ENCODE assay signal across 10 cellular contexts in the genomic region with DNA sequence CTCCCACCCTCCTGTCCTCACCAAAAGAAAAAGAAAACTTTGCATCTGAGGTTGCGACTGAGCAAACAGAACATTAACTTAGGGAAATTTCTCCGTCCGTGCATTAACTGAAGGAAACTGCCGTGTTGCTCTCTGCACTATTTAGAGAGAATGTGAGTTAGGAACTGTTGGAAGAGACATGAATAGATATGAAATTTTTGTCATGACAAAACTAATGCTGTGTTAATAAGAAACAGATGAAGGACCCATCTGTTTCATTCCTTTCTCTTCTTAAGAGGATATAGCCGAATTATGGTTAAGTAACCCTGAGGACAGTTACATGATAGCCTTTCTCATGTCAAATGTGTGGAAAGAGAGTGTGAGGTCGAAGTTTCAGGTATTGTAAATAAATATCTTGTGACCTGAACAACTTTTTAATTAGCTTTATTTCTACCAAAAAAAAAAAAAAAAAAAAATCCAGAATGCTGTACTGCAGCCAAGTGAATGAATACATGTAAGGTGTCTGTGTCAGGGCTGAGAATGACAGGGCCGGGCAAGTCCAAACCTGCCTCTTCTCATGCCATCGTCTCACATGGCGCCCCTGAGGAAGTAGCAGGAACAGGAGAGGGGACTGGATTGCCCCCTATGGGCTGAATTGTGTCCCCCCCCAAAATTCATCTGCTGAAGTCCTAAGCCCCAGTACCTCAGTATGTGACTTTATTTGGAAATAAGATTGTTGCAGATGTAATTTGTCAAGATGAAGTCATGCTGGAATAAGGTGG. TPM values are rescaled to one million over a fixed set of nuclear protein-coding genes. Genes with fewer than 3 reads are reported as not detected.
DNase-seq lines count a peak whose midpoint lies in the region; ATAC-seq, FAIRE-seq and TF ChIP-seq lines count a peak whose summit lies in the region.
"Had no signal": no experiment of that assay in that cellular context is flagged by ENCODE, and none has a peak within 500 bp of the region (broad histone marks: within the 10 kb centered on the region; RNA-seq: fewer than 3 reads in every experiment).

No MANE protein-coding gene starts in this region.

- no peak overlapping the region for H3K56ac ChIP-seq in mesendoderm (ENCODE audit: low read length)

- no peak overlapping the region for H3K27ac ChIP-seq in mesendoderm (ENCODE audit: low read depth, low read length)
- H3K27ac ChIP-seq in pancreas: no peak overlapping the region
- no peak overlapping the region for H3K27ac ChIP-seq in upper lobe of right lung
- no peak overlapping the region for H3K27ac ChIP-seq in small intestine (ENCODE audit: low read depth in 1 of 2, low read length in 1 of 2)

- no peak overlapping the region for H4K5ac ChIP-seq in mesendoderm (ENCODE audit: low read length)

- H3K4ac ChIP-seq in mesendoderm (ENCODE audit: low read depth, low read length): peak overlapping the region; percentile 70

- H3K4me1 ChIP-seq in mesendoderm (ENCODE audit: control insufficient read depth, low read depth, low read length) (peaks cover 2% of the 10 kb centered on the region), pancreas (no peaks in the 10 kb centered on the region), upper lobe of right lung (no peaks in the 10 kb centered on the region), small intestine (ENCODE audit: control insufficient read depth in 2 of 2, insufficient read depth in 1 of 2, low read depth in 1 of 2, low read length in 1 of 2) (no peaks in the 10 kb centered on the region)

- H3K79me1 ChIP-seq in mesendoderm (ENCODE audit: low read length): no peaks in the 10 kb centered on the region

- H3K79me2 ChIP-seq in mesendoderm (ENCODE audit: control insufficient read depth, insufficient read depth, low read length): no peaks in the 10 kb centered on the region

- TF ChIP-seq CTCF in pancreas (IDR thresholded peaks at IDR 0.05): no peak
- TF ChIP-seq CTCF in upper lobe of right lung (IDR thresholded peaks at IDR 0.05): no peak

- H3K9ac ChIP-seq in mesendoderm (ENCODE audit: low read length): no peak overlapping the region

- ATAC-seq in pancreas: no peak
- no peak for ATAC-seq in upper lobe of right lung

- no peaks in the 10 kb centered on the region for H3K9me3 ChIP-seq in pancreas
- no peaks in the 10 kb centered on the region for H3K9me3 ChIP-seq in upper lobe of right lung
- H3K9me3 ChIP-seq in small intestine (ENCODE audit: control insufficient read depth, low read depth): no peaks in the 10 kb centered on the region

- intact Hi-C loops in pancreas (cut with DNase I) (no loop called here), upper lobe of right lung (cut with DNase I) (no loop called here)

- no peak overlapping the region for H2BK15ac ChIP-seq in mesendoderm (replicated peaks; ENCODE audit: low read depth)

- H3K4me3 ChIP-seq in mesendoderm (ENCODE audit: low read length) (no peak overlapping the region), pancreas (no peak overlapping the region), upper lobe of right lung (no peak overlapping the region), small intestine (ENCODE audit: low read depth in 1 of 2, low read length in 2 of 2) (no peak overlapping the region)

- H2BK5ac ChIP-seq in mesendoderm (ENCODE audit: low read length): no peak overlapping the region

- H3K23ac ChIP-seq in mesendoderm (ENCODE audit: low read length): no peak overlapping the region

- no peak for FAIRE-seq in pancreas (lab: Jason Lieb, UNC)
- no peak for FAIRE-seq in small intestine (lab: Jason Lieb, UNC)

- no peak overlapping the region for H3K4me2 ChIP-seq in mesendoderm (ENCODE audit: low read length)

- H4K8ac ChIP-seq in mesendoderm (ENCODE audit: low read depth, low read length): no peak overlapping the region

- no peak overlapping the region for H3K18ac ChIP-seq in mesendoderm (ENCODE audit: low read length)

- in situ Hi-C loops in KBM-7 (cut with MboI; ENCODE audit: low pct_unique_long_range_greater_than_20kb, low sequenced_read_pairs): no loop called here

- H3K36me3 ChIP-seq in mesendoderm (ENCODE audit: control insufficient read depth, insufficient read depth, low read length): no peaks in the 10 kb centered on the region
- no peaks in the 10 kb centered on the region for H3K36me3 ChIP-seq in pancreas
- no peaks in the 10 kb centered on the region for H3K36me3 ChIP-seq in upper lobe of right lung
- H3K36me3 ChIP-seq in small intestine (ENCODE audit: control insufficient read depth in 2 of 2, insufficient read depth in 2 of 2, low read length in 2 of 2): no peaks in the 10 kb centered on the region

- no peak overlapping the region for H2BK120ac ChIP-seq in mesendoderm (ENCODE audit: low read depth, low read length)

- WGBS in mesendoderm (ENCODE audit: extremely low coverage, insufficient coverage, low lambda C conversion rate): no CpG with 5 or more reads among the region's 9 CpGs
- 66 to 69% methylated on average over 9 of the region's 9 CpGs for WGBS in pancreas, 2 donors
- WGBS in small intestine, 3 donors: 75 to 79% (median 76%) methylated on average over 9 of the region's 9 CpGs

- H3K27me3 ChIP-seq in mesendoderm (ENCODE audit: insufficient read depth, low read length, poor library complexity) (no peaks in the 10 kb centered on the region), pancreas (no peaks in the 10 kb centered on the region), upper lobe of right lung (no peaks in the 10 kb centered on the region), small intestine (ENCODE audit: control insufficient read depth in 2 of 2, insufficient read depth in 2 of 2, low read length in 2 of 2) (no peaks in the 10 kb centered on the region)

- no peak overlapping the region for H2AK5ac ChIP-seq in mesendoderm (ENCODE audit: low read length)

- peak; percentile 36 for DNase-seq in ELR (ENCODE audit: low read depth)
- DNase-seq in KBM-7: peak; percentile 79
- DNase-seq in UCSD-AML1 (lab: John Stamatoyannopoulos, UW; ENCODE audit: unreplicated experiment): peak; percentile 43
- no peak for DNase-seq in mesendoderm
- no peak for DNase-seq in pancreas
- DNase-seq in NCI-H1092 treated with DMSO at 0.1 percent for 48 hours (lab: John Stamatoyannopoulos, UW): no peak
- no peak for DNase-seq in upper lobe of right lung
- no peak for DNase-seq in small intestine
- DNase-seq: effector CD8-positive, alpha-beta T cell; stimulated activated CD4-positive, alpha-beta T cell treated with anti-CD3 and anti-CD28 coated beads, Interleukin-2, amount 100 ng/mL, for 48 hours had no signal

RNA-seq across cellular contexts. Expression of gene ANKRD33B, which starts 35.6 kb away (rescaled TPM):
- 4.1 TPM for polyA plus RNA-seq in mesendoderm (2013, experiment 1 of 2)
- 4.1 TPM for polyA plus RNA-seq in mesendoderm (2013, experiment 2 of 2)
- total RNA-seq in pancreas (1 to 10 TPM in 5 of 6 donors, under 1 TPM in 1; 0.98 to 2.7 (median 1.3) TPM), upper lobe of right lung (6.1 TPM)
- polyA plus RNA-seq in pancreas (under 1 TPM; 0.57 to 0.77 TPM), small intestine (1 to 10 TPM in 1 of 3 donors, under 1 TPM in 1, not detected in 1; 0.27 to 1.0 TPM)

Comparison
In these comparisons a context has a peak if more than half of its experiments do, and no peak if none do; other contexts are left out.
1. DNase-seq: peak in ELR (single experiment), KBM-7 (single experiment) and UCSD-AML1 (single experiment); none in mesendoderm (single experiment), pancreas (0 of 6), NCI-H1092 treated with DMSO at 0.1 percent for 48 hours (single experiment), upper lobe of right lung (single experiment) and small intestine (single experiment).